In the genomic region with DNA sequence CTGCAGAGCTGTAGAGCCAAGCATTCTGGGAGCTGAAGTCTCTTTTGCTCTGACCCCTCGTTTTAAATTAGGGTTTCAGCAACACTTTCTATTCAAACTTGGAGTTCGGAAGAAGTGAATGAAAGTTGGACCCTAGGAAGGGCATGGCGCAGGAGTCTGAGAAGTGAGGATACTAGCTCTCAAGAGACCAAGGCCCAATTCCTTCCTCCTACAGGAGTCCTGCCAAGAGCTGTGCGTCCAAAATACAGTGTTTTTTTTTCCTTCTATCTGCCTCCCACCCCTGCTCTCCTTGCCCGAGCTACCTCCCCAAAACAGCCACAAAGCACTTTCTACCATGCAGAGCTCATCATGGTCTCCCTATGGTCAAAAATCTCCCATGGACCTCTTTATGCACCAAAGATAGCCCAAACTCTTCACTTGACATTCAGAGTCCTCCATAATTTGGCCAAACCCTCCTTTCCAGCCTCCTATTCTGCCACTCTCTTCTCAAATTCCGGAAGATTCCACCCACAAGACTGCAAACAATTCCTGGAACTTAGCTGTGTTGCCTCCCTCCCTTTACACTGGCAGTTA, we compare ENCODE assay signal across 8 cellular contexts. TPM values are rescaled to one million over a fixed set of nuclear protein-coding genes. Genes with fewer than 3 reads are reported as not detected.
DNase-seq lines count a peak whose midpoint lies in the region; ATAC-seq and TF ChIP-seq lines count a peak whose summit lies in the region.

No MANE protein-coding gene starts in this region.

- H3K4me1 ChIP-seq in ascending aorta (peaks cover 5 to 22% of the 10 kb centered on the region in 2 donors), left lung (peaks cover 10 to 44% of the 10 kb centered on the region in 2 donors), testis (peaks cover 20% of the 10 kb centered on the region)

- intact Hi-C loops in ascending aorta (cut with DNase I): loop anchor here (2.0 to 10.0 kb wide), 6 partner anchors 82 to 1561 kb away; partner anchors contain the start of genes NRSN2, SDCBP2, STK35 and TBC1D20
- intact Hi-C loops in left lung (cut with DNase I): no loop called here
- intact Hi-C loops in testis (cut with DNase I; ENCODE audit: low total_unique reads): no loop called here

- H3K27ac ChIP-seq in ascending aorta: peak overlapping the region; percentile 84 to 89
- peak overlapping the region in 1 of 2 donors; percentile 83 for H3K27ac ChIP-seq in left lung
- H3K27ac ChIP-seq in testis: peak overlapping the region; percentile 96 to 98

- H3K9me3 Mint-ChIP-seq in T-helper 1 cell treated with Interleukin-12 subunit alpha and Interleukin-12 subunit beta and Interleukin-4 antibody, amounts not matched to agents 30 μg/mL and 1 μg/mL, for 36 hours: peaks cover 27% of the 10 kb centered on the region

- in situ Hi-C loops in KBM-7 (cut with MboI; ENCODE audit: low pct_unique_long_range_greater_than_20kb, low sequenced_read_pairs): no loop called here

- peak overlapping the region; percentile 94 for H3K27ac Mint-ChIP-seq in T-helper 1 cell treated with Interleukin-12 subunit alpha and Interleukin-12 subunit beta and Interleukin-4 antibody, amounts not matched to agents 30 μg/mL and 1 μg/mL, for 36 hours

- 23 to 34% methylated on average over 6 of the region's 6 CpGs for WGBS in testis, 2 donors

- H3K4me1 Mint-ChIP-seq in T-helper 1 cell treated with Interleukin-12 subunit alpha and Interleukin-12 subunit beta and Interleukin-4 antibody, amounts not matched to agents 30 μg/mL and 1 μg/mL, for 36 hours (ENCODE audit: low read depth): peaks cover 30% of the 10 kb centered on the region

- H3K4me3 ChIP-seq in ascending aorta (peak overlapping the region; percentile 78 to 93), left lung (peak overlapping the region; percentile 70 to 83), testis (peak overlapping the region; percentile 92 to 99)

- peaks cover 22% of the 10 kb centered on the region for H3K27me3 Mint-ChIP-seq in T-helper 1 cell treated with Interleukin-12 subunit alpha and Interleukin-12 subunit beta and Interleukin-4 antibody, amounts not matched to agents 30 μg/mL and 1 μg/mL, for 36 hours (ENCODE audit: low read depth)

- DNase-seq in T-helper 1 cell (no peak), ascending aorta (ENCODE audit: low spot score in 2 of 2) (no peak), left lung (no peak), testis (no peak), KBM-7 (no peak)

- H3K36me3 ChIP-seq in ascending aorta (no peaks in the 10 kb centered on the region), left lung (no peaks in the 10 kb centered on the region), testis (ENCODE audit: low read depth, missing control alignments) (no peaks in the 10 kb centered on the region)

- peaks cover 40% of the 10 kb centered on the region for H3K36me3 Mint-ChIP-seq in T-helper 1 cell treated with Interleukin-12 subunit alpha and Interleukin-12 subunit beta and Interleukin-4 antibody, amounts not matched to agents 30 μg/mL and 1 μg/mL, for 36 hours (ENCODE audit: low read depth)

- no peak for TF ChIP-seq POLR2A in testis (IDR thresholded peaks at IDR 0.05)

- H3K4me3 Mint-ChIP-seq in T-helper 1 cell treated with Interleukin-12 subunit alpha and Interleukin-12 subunit beta and Interleukin-4 antibody, amounts not matched to agents 30 μg/mL and 1 μg/mL, for 36 hours: peak overlapping the region; percentile 91

- no peak for ATAC-seq in left lung
- ATAC-seq in HG02571 (IDR thresholded peaks at IDR 0.05; ENCODE audit: unreplicated experiment): no peak
- no peak for ATAC-seq in GM21528 (IDR thresholded peaks at IDR 0.05; ENCODE audit: low FRiP score, unreplicated experiment)

- no peaks in the 10 kb centered on the region for H3K9me3 ChIP-seq in ascending aorta
- no peaks in the 10 kb centered on the region for H3K9me3 ChIP-seq in left lung
- H3K9me3 ChIP-seq in testis: no peaks in the 10 kb centered on the region

- no peaks in the 10 kb centered on the region for H3K27me3 ChIP-seq in ascending aorta
- H3K27me3 ChIP-seq in left lung: no peaks in the 10 kb centered on the region
- H3K27me3 ChIP-seq in testis: no peaks in the 10 kb centered on the region

- no peak for TF ChIP-seq CTCF in ascending aorta (IDR thresholded peaks at IDR 0.05)
- no peak for TF ChIP-seq CTCF in left lung (IDR thresholded peaks at IDR 0.05)
- TF ChIP-seq CTCF in testis (IDR thresholded peaks at IDR 0.05): no peak

RNA-seq across cellular contexts. Expression of gene CSNK2A1, which starts 0.6 kb away (rescaled TPM):
- total RNA-seq in ascending aorta (74.1 TPM), left lung (10 to 100 TPM; 78.5 to 94.4 TPM), testis (100 to 1,000 TPM; 143 to 172 TPM)
- polyA plus RNA-seq in testis (ENCODE audit: insufficient read depth, low read depth, low replicate concordance): 192 TPM
